Comparison of ENCODE assay signal across 26 cellular contexts in genomic region chr12:97046901-97047300, GRCh38.
"Had no signal": no experiment of that assay in that cellular context is flagged by ENCODE, and none has a peak within 500 bp of the region (broad histone marks: within the 10 kb centered on the region; RNA-seq: fewer than 3 reads in every experiment).

No MANE protein-coding gene starts in this region.

- H3K27ac ChIP-seq: VCaP had no signal

- H3K27ac Mint-ChIP-seq: activated CD4-positive, alpha-beta memory T cell treated with anti-CD3 and anti-CD28 coated beads for 36 hours; activated CD4-positive, alpha-beta T cell treated with anti-CD3 and anti-CD28 coated beads, Interleukin-2, amount 10 ng/mL, durations not matched to agents 7 days and 5 days; activated naive CD4-positive, alpha-beta T cell treated with anti-CD3 and anti-CD28 coated beads for 36 hours; activated naive CD8-positive, alpha-beta T cell; activated T-helper 17 cell treated with anti-CD3 and anti-CD28 coated beads, Interleukin-2, amount 50 U/mL, for 72 hours had no signal

- H3K36me3 Mint-ChIP-seq: activated CD4-positive, alpha-beta memory T cell treated with anti-CD3 and anti-CD28 coated beads for 36 hours; activated naive CD8-positive, alpha-beta T cell; brain had no signal

- H3K4me2 ChIP-seq: SK-N-SH had no signal

- H3K4me3 Mint-ChIP-seq: activated CD4-positive, alpha-beta memory T cell treated with anti-CD3 and anti-CD28 coated beads for 36 hours; activated CD4-positive, alpha-beta T cell treated with anti-CD3 and anti-CD28 coated beads, Interleukin-2, amount 10 ng/mL, durations not matched to agents 7 days and 5 days; activated naive CD4-positive, alpha-beta T cell treated with anti-CD3 and anti-CD28 coated beads for 36 hours; activated naive CD8-positive, alpha-beta T cell; activated T-helper 17 cell treated with anti-CD3 and anti-CD28 coated beads, Interleukin-2, amount 50 U/mL, for 72 hours; brain; central memory CD8-positive, alpha-beta T cell had no signal

- H3K9me3 ChIP-seq: SK-N-SH had no signal

- H3K9me3 Mint-ChIP-seq: activated CD4-positive, alpha-beta memory T cell treated with anti-CD3 and anti-CD28 coated beads for 36 hours; activated CD4-positive, alpha-beta T cell treated with anti-CD3 and anti-CD28 coated beads, Interleukin-2, amount 10 ng/mL, durations not matched to agents 7 days and 5 days; activated naive CD4-positive, alpha-beta T cell treated with anti-CD3 and anti-CD28 coated beads for 36 hours; activated T-helper 17 cell treated with anti-CD3 and anti-CD28 coated beads, Interleukin-2, amount 50 U/mL, for 72 hours; central memory CD8-positive, alpha-beta T cell had no signal

- H3K9ac ChIP-seq: SK-N-SH had no signal

- H3K4me3 ChIP-seq: K562 had no signal

- H3K27me3 Mint-ChIP-seq: activated T-helper 17 cell treated with anti-CD3 and anti-CD28 coated beads, Interleukin-2, amount 50 U/mL, for 72 hours; brain had no signal

- H3K4me1 Mint-ChIP-seq: activated CD4-positive, alpha-beta T cell treated with anti-CD3 and anti-CD28 coated beads, Interleukin-2, amount 10 ng/mL, durations not matched to agents 7 days and 5 days; activated T-helper 17 cell treated with anti-CD3 and anti-CD28 coated beads, Interleukin-2, amount 50 U/mL, for 72 hours; central memory CD8-positive, alpha-beta T cell had no signal

- DNase-seq: activated CD4-positive, alpha-beta memory T cell treated with anti-CD3 and anti-CD28 coated beads for 36 hours; activated CD4-positive, alpha-beta T cell treated with anti-CD3 and anti-CD28 coated beads, Interleukin-2, amount 10 ng/mL, durations not matched to agents 7 days and 5 days; activated CD4-positive, CD25-positive, alpha-beta regulatory T cell; activated CD8-positive, alpha-beta memory T cell treated with anti-CD3 and anti-CD28 coated beads for 24 hours; activated gamma-delta T cell; activated naive CD4-positive, alpha-beta T cell treated with anti-CD3 and anti-CD28 coated beads for 36 hours; activated T-cell treated with anti-CD3 and anti-CD28 coated beads for 4 hours; activated T-cell treated with anti-CD3 and anti-CD28 coated beads, Interleukin-2, amount 50 U/mL, for 48 hours; Kasumi-1; NCI-H1105 treated with DMSO at 0.1 percent for 48 hours; NCI-H1436 treated with DMSO at 0.1 percent for 48 hours; NCI-H1930; NCI-H345; NCI-H524 treated with DMSO at 0.1 percent for 48 hours; NCI-H774; NK-92 treated with Interleukin-12 subunit alpha and Interleukin-12 subunit beta, amount 100 ng/mL, for 24 hours; OCI-M1; RPMI8226; SK-N-SH; T-helper 1 cell had no signal
